ENCODE assay signal across 16 cellular contexts in genomic region chr1:10245674-10246073, GRCh38. TPM values are rescaled to one million over a fixed set of nuclear protein-coding genes. Genes with fewer than 3 reads are reported as not detected.
DNase-seq lines count a peak whose midpoint lies in the region; ATAC-seq, FAIRE-seq and TF ChIP-seq lines count a peak whose summit lies in the region.
"Had no signal": no experiment of that assay in that cellular context is flagged by ENCODE, and none has a peak within 500 bp of the region (broad histone marks: within the 10 kb centered on the region; RNA-seq: fewer than 3 reads in every experiment).

No MANE protein-coding gene starts in this region.

- H3K4me2 ChIP-seq in GM23338 = no peak overlapping the region
- H3K4me2 ChIP-seq: BLaER1 had no signal

- TF ChIP-seq CTCF in GM23338 (conservative IDR thresholded peaks at IDR 0.05; ENCODE audit: low read depth in 2 of 2) (no peak), neutrophil (IDR thresholded peaks at IDR 0.05) (no peak)

- 0 out of 2 replicates have a peak, but pooled peaks cover 4% of the 10 kb centered on the region for H3K9me2 ChIP-seq in GM23338 (ENCODE audit: insufficient read depth)

- H3K4me1 Mint-ChIP-seq in GM23338 = no peaks in the 10 kb centered on the region

- H2AFZ ChIP-seq in GM23338 = no peak overlapping the region
- H2AFZ ChIP-seq: GM23248 had no signal

- H3K4me1 ChIP-seq in GM23338 (ENCODE audit: insufficient read depth) (no peaks in the 10 kb centered on the region), neutrophil (ENCODE audit: control insufficient read depth in 1 of 2, insufficient read depth in 1 of 2, low read depth in 1 of 2, low read length in 1 of 2) (peaks cover 72% of the 10 kb centered on the region in 2 experiments), small intestine (ENCODE audit: control insufficient read depth in 2 of 2, insufficient read depth in 1 of 2, low read depth in 1 of 2, low read length in 1 of 2) (peaks cover 0 to 4% of the 10 kb centered on the region in 2 donors)

- peaks cover 99% of the 10 kb centered on the region for H3K79me2 ChIP-seq in GM23338 (replicated peaks; ENCODE audit: insufficient read depth)

- DNase-seq in GM23338 (ENCODE audit: low spot score) = no peak
- no peak for DNase-seq in left colon
- peak; percentile 32 for DNase-seq in small intestine
- no peak for DNase-seq in NCI-H1436 treated with DMSO at 0.1 percent for 48 hours (lab: John Stamatoyannopoulos, UW)
- no peak for DNase-seq in NCI-H345 treated with DMSO at 0.1 percent for 48 hours (lab: John Stamatoyannopoulos, UW; ENCODE audit: unreplicated experiment)
- DNase-seq: 8988T, AML-193, DMS53, GF-D8, GM23248, H7, IMR-90 had no signal

- H3K36me3 Mint-ChIP-seq in GM23338 (ENCODE audit: low read depth) = peaks cover 22% of the 10 kb centered on the region

- ATAC-seq in GM23338 (no peak), left colon (peak; percentile 73), HG03196 (IDR thresholded peaks at IDR 0.05; ENCODE audit: unreplicated experiment) (no peak)

- H3K27me3 Mint-ChIP-seq in GM23338 (ENCODE audit: insufficient read depth, low read depth, poor library complexity) = no peaks in the 10 kb centered on the region

- no peak overlapping the region for H3K4me3 Mint-ChIP-seq in GM23338

- WGBS in small intestine, 3 donors = 16 to 66% (median 38%) methylated on average over 3 of the region's 3 CpGs

- H3F3A ChIP-seq in GM23338 (replicated peaks; ENCODE audit: low read depth) = no peaks in the 10 kb centered on the region

- H3K9me3 ChIP-seq in neutrophil (no peaks in the 10 kb centered on the region), small intestine (ENCODE audit: control insufficient read depth, low read depth) (no peaks in the 10 kb centered on the region)

- peaks cover 24% of the 10 kb centered on the region for H4K20me1 ChIP-seq in GM23338 (replicated peaks; ENCODE audit: insufficient read depth)

- no peak overlapping the region for H3K27ac Mint-ChIP-seq in GM23338

- H3K27ac ChIP-seq in GM23338 (ENCODE audit: low read depth) (peak overlapping the region; percentile 46; the same call in 1 of the 2 replicates), neutrophil (peak overlapping the region; percentile 38), small intestine (ENCODE audit: low read depth in 1 of 2, low read length in 1 of 2) (no peak overlapping the region)
- H3K27ac ChIP-seq: BLaER1, GM23248 had no signal

- H3K27me3 ChIP-seq in GM23338 (ENCODE audit: insufficient read depth) = no peaks in the 10 kb centered on the region
- H3K27me3 ChIP-seq in neutrophil = no peaks in the 10 kb centered on the region
- H3K27me3 ChIP-seq in small intestine (ENCODE audit: control insufficient read depth in 2 of 2, insufficient read depth in 2 of 2, low read length in 2 of 2) = no peaks in the 10 kb centered on the region
- H3K27me3 ChIP-seq: BLaER1 had no signal

- H3K4me3 ChIP-seq in GM23338 (no peak overlapping the region), neutrophil (ENCODE audit: low read depth in 1 of 2, low read length in 1 of 2) (no peak overlapping the region), small intestine (ENCODE audit: low read depth in 1 of 2, low read length in 2 of 2) (no peak overlapping the region)
- H3K4me3 ChIP-seq: BLaER1, GM23248 had no signal

- H3K9me3 Mint-ChIP-seq in GM23338 = no peaks in the 10 kb centered on the region

- FAIRE-seq in small intestine (lab: Jason Lieb, UNC) = no peak
- FAIRE-seq: GM18507 had no signal

- intact Hi-C loops in left colon (cut with DNase I, micrococcal nuclease) = no loop called here

- no peaks in the 10 kb centered on the region for H3K36me3 ChIP-seq in GM23338 (ENCODE audit: insufficient read depth)
- H3K36me3 ChIP-seq in neutrophil = no peaks in the 10 kb centered on the region
- H3K36me3 ChIP-seq in small intestine (ENCODE audit: control insufficient read depth in 2 of 2, insufficient read depth in 2 of 2, low read length in 2 of 2) = no peaks in the 10 kb centered on the region

TF ChIP-seq in GM23338, 12 proteins besides CTCF, POLR2A, EP300 and RAD21:
- TF ChIP-seq ETS1 (IDR thresholded peaks at IDR 0.05) (no peak), ZNF331 (CRISPR knock-in tag; IDR thresholded peaks at IDR 0.05; ENCODE audit: low read depth) (no peak), POLR2AphosphoS5 (IDR thresholded peaks at IDR 0.05; ENCODE audit: low read depth) (no peak)

RNA-seq across cellular contexts. Expression of gene KIF1B, which starts 35.3 kb away (rescaled TPM):
- 68.4 and 70.3 TPM in 2 replicates for total RNA-seq in GM23338 (2014; rRNA removed; shearing (Covaris generic))
- polyA plus RNA-seq in GM23338 (2016; fragmentation: Nextera tagmentation; extraction: Ambion mirVana) = 18.7 and 21.5 TPM in 2 replicates
- 10 to 100 TPM; 44.6 to 45.3 TPM for total RNA-seq in left colon
- 10 to 100 TPM in 2 of 3 donors, 1 to 10 TPM in 1; 6.8 to 13.7 (median 11.4) TPM for polyA plus RNA-seq in small intestine

Comparison
In these comparisons a context has a peak if more than half of its experiments do, and no peak if none do; other contexts are left out.
1. H3K27ac ChIP-seq: peak in GM23338 (single experiment) and neutrophil (single experiment); none in small intestine (0 of 2).